Comparison of ENCODE assay signal across 25 cellular contexts in the genomic region with DNA sequence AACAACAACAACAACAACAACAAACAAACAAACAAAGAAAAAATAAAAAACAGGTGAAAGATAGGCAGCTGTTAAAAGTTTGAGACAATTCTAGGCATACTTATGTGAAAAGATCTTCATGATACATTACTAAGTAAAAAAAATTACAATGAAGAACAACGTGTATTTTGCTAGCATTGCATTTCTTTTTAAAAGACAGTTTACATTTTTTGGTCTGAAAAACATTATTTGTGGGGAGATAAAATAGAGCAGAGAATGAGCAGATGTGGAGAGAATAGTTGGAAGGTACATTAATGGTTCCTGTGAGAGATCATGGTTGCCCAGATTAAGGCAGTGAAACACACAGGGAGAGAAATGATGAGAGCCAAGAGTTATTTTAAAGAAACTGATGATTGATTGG.
DNase-seq lines count a peak whose midpoint lies in the region; ATAC-seq, FAIRE-seq and TF ChIP-seq lines count a peak whose summit lies in the region.
"Had no signal": no experiment of that assay in that cellular context is flagged by ENCODE, and none has a peak within 500 bp of the region (broad histone marks: within the 10 kb centered on the region; RNA-seq: fewer than 3 reads in every experiment).

No MANE protein-coding gene starts in this region.

- FAIRE-seq in HepG2 (lab: Jason Lieb, UNC) (no peak), endometrium (lab: Jason Lieb, UNC) (peak; percentile 86), islet of Langerhans (lab: Jason Lieb, UNC) (peak; percentile 13)
- FAIRE-seq: A204.1, D721Med, GM12878, GM18507 had no signal

- BruUV-seq in HepG2 (replicated peaks; lab: Mats Ljungman, UMichigan) = no TSS peak

- no peaks in the 10 kb centered on the region for H3K79me2 ChIP-seq in HepG2 (ENCODE audit: insufficient read depth, low read length)

- H4K20me1 ChIP-seq in HepG2 (ENCODE audit: insufficient read depth, low read length) = no peaks in the 10 kb centered on the region
- H4K20me1 ChIP-seq: BLaER1 treated with 17β-estradiol and CSF1 and Interleukin-3, amounts not matched to agents 10 nM and 100 nM had no signal

- H3K4me3 ChIP-seq in HepG2 (replicated peaks in 1 of 3; ENCODE audit: insufficient read depth in 1 of 3, low read depth in 2 of 3, low read length in 3 of 3) (no peak overlapping the region), right lobe of liver (no peak overlapping the region), uterus (no peak overlapping the region)
- H3K4me3 ChIP-seq: BLaER1 treated with 17β-estradiol and CSF1 and Interleukin-3, amounts not matched to agents 10 nM and 100 nM; GM12878; GM23338 had no signal

- no peak overlapping the region for H3K9ac ChIP-seq in HepG2 (ENCODE audit: insufficient read depth, low read depth, low read length)
- H3K9ac ChIP-seq: BLaER1 treated with 17β-estradiol and CSF1 and Interleukin-3, amounts not matched to agents 10 nM and 100 nM had no signal

- POLR2A ChIA-PET in HepG2 (lab: Yijun Ruan, JAX) = no interaction called here

- TF ChIP-seq POLR2A in HepG2 (IDR thresholded peaks at IDR 0.05; ENCODE audit: insufficient read depth in 1 of 2, low read depth in 2 of 2, low read length in 2 of 2) (no peak), right lobe of liver (IDR thresholded peaks at IDR 0.05) (no peak), uterus (IDR thresholded peaks at IDR 0.05) (no peak)

- 48% methylated on average over 1 of the region's 1 CpG for WGBS in HepG2 (ENCODE audit: low lambda C conversion rate)
- 77% methylated on average over 1 of the region's 1 CpG for WGBS in right lobe of liver (ENCODE audit: insufficient coverage, low coverage, low lambda C conversion rate, missing lambda C conversion rate)

- DNase-seq in HepG2 (ENCODE audit: low spot score) (no peak), right lobe of liver (no peak), uterus (no peak), caudate nucleus (lab: John Stamatoyannopoulos, UW) (no peak), medulla oblongata (ENCODE audit: extremely low spot score) (no peak)
- DNase-seq: ACHN; AML-193; BE2C; CD4-positive, alpha-beta T cell; CD8-positive, alpha-beta memory T cell; DMS 273 treated with DMSO at 0.1 percent for 48 hours; DMS79; EL; GDM1; H9 had no signal

- H3K4me1 ChIP-seq in HepG2 (ENCODE audit: insufficient read depth, low read length) (no peaks in the 10 kb centered on the region), right lobe of liver (no peaks in the 10 kb centered on the region), uterus (no peaks in the 10 kb centered on the region)
- H3K4me1 ChIP-seq: BE2C had no signal

- no peak for ATAC-seq in HepG2
- ATAC-seq in right lobe of liver = no peak
- ATAC-seq: GM12878, GM23338, HCT116 had no signal

- TF ChIP-seq CTCF in HepG2 (CRISPR knock-in tag; IDR thresholded peaks at IDR 0.05) = no peak
- TF ChIP-seq CTCF in right lobe of liver (IDR thresholded peaks at IDR 0.05) = no peak
- no peak for TF ChIP-seq CTCF in uterus (IDR thresholded peaks at IDR 0.05)

- peaks cover 13% of the 10 kb centered on the region for H3K9me3 ChIP-seq in HepG2 (ENCODE audit: low read length)
- no peaks in the 10 kb centered on the region for H3K9me3 ChIP-seq in right lobe of liver
- H3K9me3 ChIP-seq in uterus = no peaks in the 10 kb centered on the region
- H3K9me3 ChIP-seq: BE2C had no signal

- no peak for TF ChIP-seq RAD21 in HepG2 (CRISPR knock-in tag; IDR thresholded peaks at IDR 0.05)

- H3K27ac ChIP-seq in HepG2 (ENCODE audit: extremely low read length, insufficient read depth, low read length) (no peak overlapping the region), right lobe of liver (no peak overlapping the region), uterus (no peak overlapping the region), caudate nucleus (ENCODE audit: low read depth, low read length) (no peak overlapping the region)
- H3K27ac ChIP-seq: 22Rv1; BLaER1 treated with 17β-estradiol and CSF1 and Interleukin-3, amounts not matched to agents 10 nM and 100 nM had no signal

- in situ Hi-C loops in HepG2 (cut with HindIII; ENCODE audit: extremely low pct_ligation_motif_present, low pct_unique_long_range_greater_than_20kb) = no loop called here

- no peak overlapping the region for H2AFZ ChIP-seq in HepG2 (ENCODE audit: low read length)
- H2AFZ ChIP-seq: GM23338 had no signal

- no peak for TF ChIP-seq EP300 in HepG2 (IDR thresholded peaks at IDR 0.05; ENCODE audit: low read depth in 2 of 2, low read length in 2 of 2)
- no peak for TF ChIP-seq EP300 in HepG2 (CRISPR knock-in tag; IDR thresholded peaks at IDR 0.05; ENCODE audit: borderline replicate concordance)

- intact Hi-C loops in HepG2 (cut with micrococcal nuclease; ENCODE audit: unreplicated experiment) (no loop called here), right lobe of liver (cut with DNase I) (no loop called here), uterus (cut with DNase I; ENCODE audit: low total_unique reads) (no loop called here)

- no peaks in the 10 kb centered on the region for H3K27me3 ChIP-seq in HepG2 (ENCODE audit: control insufficient read depth in 1 of 2, insufficient read depth in 2 of 2, low read length in 2 of 2)
- H3K27me3 ChIP-seq in right lobe of liver = no peaks in the 10 kb centered on the region
- no peaks in the 10 kb centered on the region for H3K27me3 ChIP-seq in uterus
- H3K27me3 ChIP-seq: BE2C; BLaER1 treated with 17β-estradiol and CSF1 and Interleukin-3, amounts not matched to agents 10 nM and 100 nM had no signal

- H3K4me2 ChIP-seq in HepG2 (ENCODE audit: low read depth, low read length) = no peak overlapping the region
- H3K4me2 ChIP-seq: BLaER1 treated with 17β-estradiol and CSF1 and Interleukin-3, amounts not matched to agents 10 nM and 100 nM; GM23338 had no signal

- CTCF ChIA-PET in HepG2 (lab: Yijun Ruan, JAX; ENCODE audit: low intra/inter-chr PET ratio, low total read pairs) = no interaction called here

- H3K36me3 ChIP-seq in HepG2 (replicated peaks in 1 of 2; ENCODE audit: control insufficient read depth in 1 of 2, insufficient read depth in 2 of 2, low read length in 2 of 2) (no peaks in the 10 kb centered on the region), right lobe of liver (no peaks in the 10 kb centered on the region), uterus (no peaks in the 10 kb centered on the region)
- H3K36me3 ChIP-seq: BE2C had no signal

TF ChIP-seq in HepG2, 621 proteins besides CTCF, POLR2A, EP300 and RAD21:
- TF ChIP-seq, protein P1, sequence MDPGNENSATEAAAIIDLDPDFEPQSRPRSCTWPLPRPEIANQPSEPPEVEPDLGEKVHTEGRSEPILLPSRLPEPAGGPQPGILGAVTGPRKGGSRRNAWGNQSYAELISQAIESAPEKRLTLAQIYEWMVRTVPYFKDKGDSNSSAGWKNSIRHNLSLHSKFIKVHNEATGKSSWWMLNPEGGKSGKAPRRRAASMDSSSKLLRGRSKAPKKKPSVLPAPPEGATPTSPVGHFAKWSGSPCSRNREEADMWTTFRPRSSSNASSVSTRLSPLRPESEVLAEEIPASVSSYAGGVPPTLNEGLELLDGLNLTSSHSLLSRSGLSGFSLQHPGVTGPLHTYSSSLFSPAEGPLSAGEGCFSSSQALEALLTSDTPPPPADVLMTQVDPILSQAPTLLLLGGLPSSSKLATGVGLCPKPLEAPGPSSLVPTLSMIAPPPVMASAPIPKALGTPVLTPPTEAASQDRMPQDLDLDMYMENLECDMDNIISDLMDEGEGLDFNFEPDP (CRISPR knock-in tag; conservative IDR thresholded peaks at IDR 0.05) = no peak
- TF ChIP-seq ZNF558 (CRISPR knock-in tag; IDR thresholded peaks at IDR 0.05; ENCODE audit: borderline replicate concordance) = no peak
- TF ChIP-seq KLF16 (CRISPR knock-in tag; IDR thresholded peaks at IDR 0.05) = no peak
- TF ChIP-seq MAFF (IDR thresholded peaks at IDR 0.05; ENCODE audit: low read depth, low read length) = 0 out of 2 replicates have a peak, but pooled peaks have one; percentile 6
- TF ChIP-seq FOXP1 (IDR thresholded peaks at IDR 0.05) = peak; percentile 70
- TF ChIP-seq FOXP1 (CRISPR knock-in tag; IDR thresholded peaks at IDR 0.05) = no peak
- TF ChIP-seq ZBTB7A (CRISPR knock-in tag; IDR thresholded peaks at IDR 0.05) = no peak
- TF ChIP-seq GZF1 (CRISPR knock-in tag; IDR thresholded peaks at IDR 0.05) = no peak
- TF ChIP-seq, protein P2, sequence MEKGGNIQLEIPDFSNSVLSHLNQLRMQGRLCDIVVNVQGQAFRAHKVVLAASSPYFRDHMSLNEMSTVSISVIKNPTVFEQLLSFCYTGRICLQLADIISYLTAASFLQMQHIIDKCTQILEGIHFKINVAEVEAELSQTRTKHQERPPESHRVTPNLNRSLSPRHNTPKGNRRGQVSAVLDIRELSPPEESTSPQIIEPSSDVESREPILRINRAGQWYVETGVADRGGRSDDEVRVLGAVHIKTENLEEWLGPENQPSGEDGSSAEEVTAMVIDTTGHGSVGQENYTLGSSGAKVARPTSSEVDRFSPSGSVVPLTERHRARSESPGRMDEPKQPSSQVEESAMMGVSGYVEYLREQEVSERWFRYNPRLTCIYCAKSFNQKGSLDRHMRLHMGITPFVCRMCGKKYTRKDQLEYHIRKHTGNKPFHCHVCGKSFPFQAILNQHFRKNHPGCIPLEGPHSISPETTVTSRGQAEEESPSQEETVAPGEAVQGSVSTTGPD (CRISPR knock-in tag; IDR thresholded peaks at IDR 0.05) = no peak
- TF ChIP-seq MAFK (conservative IDR thresholded peaks at IDR 0.05 in 1 of 2, IDR thresholded peaks at IDR 0.05 in 1 of 2; ENCODE audit: low read length in 2 of 2) = peak in 1 of 2 experiments; percentile 41; a peak in 1 of 4 replicates
- TF ChIP-seq THYN1 (CRISPR knock-in tag; IDR thresholded peaks at IDR 0.05; ENCODE audit: borderline replicate concordance, low read depth) = no peak
- no peak for TF ChIP-seq FOXO1 (CRISPR knock-in tag; IDR thresholded peaks at IDR 0.05)
- TF ChIP-seq ZNF746 (CRISPR knock-in tag; IDR thresholded peaks at IDR 0.05) = no peak
